ENCODE assay signal across 19 cellular contexts in genomic region chr2:12661472-12661871, GRCh38.
"Had no signal": no experiment of that assay in that cellular context is flagged by ENCODE, and none has a peak within 500 bp of the region (broad histone marks: within the 10 kb centered on the region; RNA-seq: fewer than 3 reads in every experiment).

No MANE protein-coding gene starts in this region.

- DNase-seq: activated CD4-positive, alpha-beta T cell treated with anti-CD3 and anti-CD28 coated beads, Interleukin-2, amount 10 ng/mL, durations not matched to agents 7 days and 5 days; activated CD8-positive, alpha-beta T cell treated with anti-CD3 and anti-CD28 coated beads, Interleukin-2, amount 10 ng/mL, durations not matched to agents 7 days and 5 days; activated naive CD4-positive, alpha-beta T cell treated with Interleukin-2 at 50 U/mL for 16 hours; activated T-cell treated with anti-CD3 and anti-CD28 coated beads, Interleukin-2, amount 50 U/mL, for 24 hours; aorta; brain microvascular endothelial cell; cerebellar nuclear complex; effector CD4-positive, alpha-beta T cell; hypothalamus; islet precursor cell; midbrain; stimulated activated CD4-positive, alpha-beta T cell treated with anti-CD3 and anti-CD28 coated beads, Interleukin-4, amount 100 ng/mL, for 24 hours; upper lobe of left lung had no signal

- H3K27me3 ChIP-seq: brain microvascular endothelial cell, esophagus muscularis mucosa, upper lobe of left lung had no signal

- H3K36me3 ChIP-seq: brain microvascular endothelial cell, esophagus muscularis mucosa, thoracic aorta, upper lobe of left lung had no signal

- ATAC-seq: activated CD4-positive, CD25-positive, alpha-beta regulatory T cell treated with anti-CD3 and anti-CD28 coated beads, Interleukin-2, amount 50 U/mL, for 24 hours; activated CD8-positive, alpha-beta T cell treated with anti-CD3 and anti-CD28 coated beads, Interleukin-2, amount 10 ng/mL, durations not matched to agents 7 days and 5 days; sciatic nerve; stimulated activated effector memory CD8-positive, alpha-beta T cell treated with anti-CD3 and anti-CD28 coated beads, Interleukin-12 subunit alpha, Interleukin-12 subunit beta, amount 100 ng/mL, for 72 hours had no signal

- H3K4me3 ChIP-seq: esophagus muscularis mucosa, thoracic aorta, upper lobe of left lung had no signal

- H3K4me1 ChIP-seq: parathyroid adenoma had no signal

- H3K9ac ChIP-seq: parathyroid adenoma had no signal
